12 cellular contexts compared by ENCODE assay signal in the genomic region with DNA sequence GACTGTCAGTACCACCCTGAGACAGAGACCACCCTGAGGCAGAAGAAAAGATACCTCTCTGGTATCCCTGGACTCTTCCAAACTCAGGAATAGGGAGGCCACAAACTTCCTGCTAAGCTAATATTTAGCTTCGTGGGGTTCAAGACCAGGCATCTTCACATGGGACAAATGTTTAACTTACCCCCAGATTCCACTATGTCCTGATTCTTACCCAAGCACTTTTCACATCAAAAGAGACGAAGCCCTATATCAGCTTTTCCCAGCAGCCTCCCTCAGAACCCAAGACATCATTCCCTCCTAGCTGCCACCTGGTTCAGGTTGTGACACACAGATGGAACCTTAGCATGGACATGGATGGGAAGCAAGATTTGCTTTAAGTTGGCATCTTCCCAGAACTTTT. TPM values are rescaled to one million over a fixed set of nuclear protein-coding genes. Genes with fewer than 3 reads are reported as not detected.
"Had no signal": no experiment of that assay in that cellular context is flagged by ENCODE, and none has a peak within 500 bp of the region (broad histone marks: within the 10 kb centered on the region; RNA-seq: fewer than 3 reads in every experiment).

No MANE protein-coding gene starts in this region.

- DNase-seq: GM23248, GOT3, H7, H9, HCEC 1CT, HFFc6 had no signal

- H3K36me3 ChIP-seq: HAP-1 had no signal

- H3K9ac ChIP-seq: GM23248 had no signal

- H3K27ac ChIP-seq: GM23248 had no signal

- ATAC-seq: GM23338, HCT116 had no signal

- FAIRE-seq: H1, H54 had no signal

- H2AFZ ChIP-seq: GM23248, GM23338 had no signal

- H3K4me1 ChIP-seq: HAP-1 had no signal

- H3K9me3 ChIP-seq: HAP-1 had no signal

- H3K4me2 ChIP-seq: GM23338 had no signal

- H3K4me3 ChIP-seq: GM23248, GM23338, HAP-1 had no signal

RNA-seq across cellular contexts. Expression of a gene that starts 32.1 kb away (rescaled TPM):
- total RNA-seq: GM23248, GM23338, H1, H4, H7, H9 had no signal

RNA-seq across cellular contexts. Expression of a gene that starts 32.1 kb away (rescaled TPM):
- total RNA-seq: H4 had no signal
